ENCODE assay signal across 2 cellular contexts in the genomic region with DNA sequence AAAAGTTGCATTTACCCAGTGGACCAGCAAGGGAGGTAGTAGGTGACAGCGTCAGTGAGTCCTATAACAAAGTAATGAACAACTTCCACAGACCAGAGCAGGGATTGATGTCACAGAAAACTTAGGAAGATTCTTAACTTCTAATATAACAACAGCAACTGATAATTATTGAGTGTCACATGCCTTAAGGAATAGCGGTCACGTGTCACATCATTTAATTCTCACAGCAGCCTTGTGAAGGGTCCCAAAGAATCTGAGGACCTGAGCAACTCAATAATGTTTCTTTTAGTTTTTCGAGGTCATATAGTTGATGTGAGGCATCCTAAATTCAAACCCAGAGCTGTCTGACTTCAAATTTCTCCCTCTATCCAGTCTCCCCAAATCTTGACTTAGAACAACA.
TF ChIP-seq lines count a peak whose summit lies in the region.

No MANE protein-coding gene starts in this region.

TF ChIP-seq in HepG2, 621 proteins besides CTCF, POLR2A, EP300 and RAD21:
- TF ChIP-seq, protein P1, sequence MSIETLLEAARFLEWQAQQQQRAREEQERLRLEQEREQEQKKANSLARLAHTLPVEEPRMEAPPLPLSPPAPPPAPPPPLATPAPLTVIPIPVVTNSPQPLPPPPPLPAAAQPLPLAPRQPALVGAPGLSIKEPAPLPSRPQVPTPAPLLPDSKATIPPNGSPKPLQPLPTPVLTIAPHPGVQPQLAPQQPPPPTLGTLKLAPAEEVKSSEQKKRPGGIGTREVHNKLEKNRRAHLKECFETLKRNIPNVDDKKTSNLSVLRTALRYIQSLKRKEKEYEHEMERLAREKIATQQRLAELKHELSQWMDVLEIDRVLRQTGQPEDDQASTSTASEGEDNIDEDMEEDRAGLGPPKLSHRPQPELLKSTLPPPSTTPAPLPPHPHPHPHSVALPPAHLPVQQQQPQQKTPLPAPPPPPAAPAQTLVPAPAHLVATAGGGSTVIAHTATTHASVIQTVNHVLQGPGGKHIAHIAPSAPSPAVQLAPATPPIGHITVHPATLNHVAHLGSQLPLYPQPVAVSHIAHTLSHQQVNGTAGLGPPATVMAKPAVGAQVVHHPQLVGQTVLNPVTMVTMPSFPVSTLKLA (IDR thresholded peaks at IDR 0.05), result peak; percentile 58
- TF ChIP-seq HOXA3 (CRISPR knock-in tag; IDR thresholded peaks at IDR 0.05) (no peak), PAWR (CRISPR knock-in tag; IDR thresholded peaks at IDR 0.05; ENCODE audit: borderline replicate concordance) (no peak), REXO4 (CRISPR knock-in tag; IDR thresholded peaks at IDR 0.05; ENCODE audit: borderline replicate concordance) (no peak)
- TF ChIP-seq, protein P2, sequence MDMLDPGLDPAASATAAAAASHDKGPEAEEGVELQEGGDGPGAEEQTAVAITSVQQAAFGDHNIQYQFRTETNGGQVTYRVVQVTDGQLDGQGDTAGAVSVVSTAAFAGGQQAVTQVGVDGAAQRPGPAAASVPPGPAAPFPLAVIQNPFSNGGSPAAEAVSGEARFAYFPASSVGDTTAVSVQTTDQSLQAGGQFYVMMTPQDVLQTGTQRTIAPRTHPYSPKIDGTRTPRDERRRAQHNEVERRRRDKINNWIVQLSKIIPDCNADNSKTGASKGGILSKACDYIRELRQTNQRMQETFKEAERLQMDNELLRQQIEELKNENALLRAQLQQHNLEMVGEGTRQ (IDR thresholded peaks at IDR 0.05; ENCODE audit: low read depth, low read length), result peak; percentile 60; the same call in 1 of the 2 replicates
- TF ChIP-seq, protein P2 (CRISPR knock-in tag; IDR thresholded peaks at IDR 0.05; ENCODE audit: borderline replicate concordance), result no peak

TF ChIP-seq in GM12878, 131 proteins besides CTCF, POLR2A, EP300 and RAD21:
- TF ChIP-seq, protein P3, sequence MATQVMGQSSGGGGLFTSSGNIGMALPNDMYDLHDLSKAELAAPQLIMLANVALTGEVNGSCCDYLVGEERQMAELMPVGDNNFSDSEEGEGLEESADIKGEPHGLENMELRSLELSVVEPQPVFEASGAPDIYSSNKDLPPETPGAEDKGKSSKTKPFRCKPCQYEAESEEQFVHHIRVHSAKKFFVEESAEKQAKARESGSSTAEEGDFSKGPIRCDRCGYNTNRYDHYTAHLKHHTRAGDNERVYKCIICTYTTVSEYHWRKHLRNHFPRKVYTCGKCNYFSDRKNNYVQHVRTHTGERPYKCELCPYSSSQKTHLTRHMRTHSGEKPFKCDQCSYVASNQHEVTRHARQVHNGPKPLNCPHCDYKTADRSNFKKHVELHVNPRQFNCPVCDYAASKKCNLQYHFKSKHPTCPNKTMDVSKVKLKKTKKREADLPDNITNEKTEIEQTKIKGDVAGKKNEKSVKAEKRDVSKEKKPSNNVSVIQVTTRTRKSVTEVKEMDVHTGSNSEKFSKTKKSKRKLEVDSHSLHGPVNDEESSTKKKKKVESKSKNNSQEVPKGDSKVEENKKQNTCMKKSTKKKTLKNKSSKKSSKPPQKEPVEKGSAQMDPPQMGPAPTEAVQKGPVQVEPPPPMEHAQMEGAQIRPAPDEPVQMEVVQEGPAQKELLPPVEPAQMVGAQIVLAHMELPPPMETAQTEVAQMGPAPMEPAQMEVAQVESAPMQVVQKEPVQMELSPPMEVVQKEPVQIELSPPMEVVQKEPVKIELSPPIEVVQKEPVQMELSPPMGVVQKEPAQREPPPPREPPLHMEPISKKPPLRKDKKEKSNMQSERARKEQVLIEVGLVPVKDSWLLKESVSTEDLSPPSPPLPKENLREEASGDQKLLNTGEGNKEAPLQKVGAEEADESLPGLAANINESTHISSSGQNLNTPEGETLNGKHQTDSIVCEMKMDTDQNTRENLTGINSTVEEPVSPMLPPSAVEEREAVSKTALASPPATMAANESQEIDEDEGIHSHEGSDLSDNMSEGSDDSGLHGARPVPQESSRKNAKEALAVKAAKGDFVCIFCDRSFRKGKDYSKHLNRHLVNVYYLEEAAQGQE (IDR thresholded peaks at IDR 0.05; ENCODE audit: low read depth, low read length), result no peak
- TF ChIP-seq RAD51 (IDR thresholded peaks at IDR 0.05) (peak; percentile 65), SUZ12 (IDR thresholded peaks at IDR 0.05; ENCODE audit: unreplicated experiment) (no peak)
